In the genomic region with DNA sequence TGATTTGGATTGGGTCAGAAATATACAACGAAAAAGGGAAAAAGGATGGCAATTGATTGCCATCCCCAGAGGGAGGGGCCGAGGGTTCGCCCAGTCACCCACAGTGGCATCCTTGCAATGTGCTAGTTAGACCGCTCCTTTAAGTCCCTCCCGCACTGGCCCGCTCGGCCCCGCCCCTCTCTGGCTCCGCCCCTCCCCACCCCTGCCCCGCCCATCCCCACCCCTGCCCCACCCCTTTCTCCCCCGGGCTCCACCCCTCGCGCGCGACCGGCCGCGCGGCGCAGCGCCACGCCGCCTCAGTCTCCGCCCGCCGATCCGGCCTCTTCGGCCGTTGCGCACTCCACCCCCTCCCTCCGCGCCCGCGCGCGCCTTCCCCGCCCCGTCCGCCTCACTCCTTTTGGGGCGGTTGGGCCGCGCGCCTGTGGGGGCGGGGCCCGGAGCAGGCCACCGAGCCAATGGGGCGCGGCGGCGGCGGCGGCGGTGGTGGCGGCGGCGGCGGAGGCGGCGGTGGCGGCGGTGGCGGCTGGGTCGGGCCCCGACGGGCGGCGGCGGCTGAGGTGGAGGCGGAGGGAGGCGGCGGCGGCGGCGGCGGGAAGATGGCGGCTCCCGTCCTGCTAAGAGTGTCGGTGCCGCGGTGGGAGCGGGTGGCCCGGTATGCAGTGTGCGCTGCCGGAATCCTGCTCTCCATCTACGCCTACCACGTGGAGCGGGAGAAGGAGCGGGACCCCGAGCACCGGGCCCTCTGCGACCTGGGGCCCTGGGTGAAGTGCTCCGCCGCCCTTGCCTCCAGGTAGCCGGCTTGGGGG, we compare ENCODE assay signal across 8 cellular contexts. TPM values are rescaled to one million over a fixed set of nuclear protein-coding genes. Genes with fewer than 3 reads are reported as not detected.
A peak's percentile ranks its signal among the peaks of the same experiment; 100 is the strongest.
DNase-seq lines count a peak whose midpoint lies in the region; ATAC-seq, FAIRE-seq and TF ChIP-seq lines count a peak whose summit lies in the region.

A gene (plus strand): TSS at position 299 of the 806 bp plus-strand sequence. CDS start 298 bp downstream, at position 597.

- H3K4me3 ChIP-seq in HUES64 (ENCODE audit: low read length), result peak within 1 kb of the TSS; percentile 85
- H3K4me3 ChIP-seq in OCI-LY1 (ENCODE audit: low read depth, low read length, poor library complexity, severe bottlenecking), result peak within 1 kb of the TSS; percentile 86
- peak within 1 kb of the TSS; percentile 50 to 87 (median 53) for H3K4me3 ChIP-seq in endothelial cell of umbilical vein (replicated peaks in 1 of 3; ENCODE audit: insufficient read depth in 1 of 3, low read depth in 1 of 3, low read length in 3 of 3)

- no peak for TF ChIP-seq POLR2A in endothelial cell of umbilical vein (IDR thresholded peaks at IDR 0.05; ENCODE audit: low read depth, low read length)

- H2AFZ ChIP-seq in OCI-LY1 (ENCODE audit: low read length), result no peak within 1 kb of the TSS
- peak within 1 kb of the TSS; percentile 90 for H2AFZ ChIP-seq in endothelial cell of umbilical vein (ENCODE audit: low read depth, low read length)

- no TSS peak for BruUV-seq in endothelial cell of umbilical vein (replicated peaks; lab: Mats Ljungman, UMichigan)

- DNase-seq in D341Med (ENCODE audit: low spot score), result peak; percentile 97
- DNase-seq in activated CD8-positive, alpha-beta memory T cell treated with anti-CD3 and anti-CD28 coated beads, Interleukin-2, amount 50 U/mL, for 48 hours, result peak; percentile 96
- DNase-seq in endothelial cell of umbilical vein (ENCODE audit: low read depth, low spot score), result peak; percentile 91
- peak; percentile 94 for DNase-seq in midbrain (lab: John Stamatoyannopoulos, UW)
- DNase-seq in stimulated activated CD8-positive, alpha-beta memory T cell treated with anti-CD3 and anti-CD28 coated beads, Interleukin-15, amount 100 ng/mL, for 4 hours (ENCODE audit: low read depth in 2 of 2), result peak; percentile 88 to 93

- POLR2A ChIA-PET in endothelial cell of umbilical vein (lab: Charles Lee), result no interaction called here

- under 1% methylated on average over 85 of the region's 94 CpGs for WGBS in HUES64

- FAIRE-seq in endothelial cell of umbilical vein (lab: Jason Lieb, UNC), result peak; percentile 81

- CTCF ChIA-PET in endothelial cell of umbilical vein (lab: Charles Lee), result no interaction called here

- H3K9me3 ChIP-seq in HUES64 (ENCODE audit: insufficient read depth, low read depth, low read length) (no peaks in the 10 kb centered on the region), OCI-LY1 (ENCODE audit: low read length) (no peaks in the 10 kb centered on the region), endothelial cell of umbilical vein (replicated peaks; ENCODE audit: control insufficient read depth, insufficient read depth, low read length) (no peaks in the 10 kb centered on the region)

- H3K27me3 ChIP-seq in HUES64 (ENCODE audit: insufficient read depth, low read length) (no peaks in the 10 kb centered on the region), OCI-LY1 (ENCODE audit: insufficient read depth, low read length) (no peaks in the 10 kb centered on the region), endothelial cell of umbilical vein (ENCODE audit: control insufficient read depth in 2 of 2, insufficient read depth in 2 of 2, low read length in 2 of 2) (no peaks in the 10 kb centered on the region)

- no peaks in the 10 kb centered on the region for H4K20me1 ChIP-seq in OCI-LY1 (ENCODE audit: insufficient read depth, low read length)
- H4K20me1 ChIP-seq in endothelial cell of umbilical vein (replicated peaks; ENCODE audit: control insufficient read depth, extremely low read depth, insufficient read depth, low read length), result no peaks in the 10 kb centered on the region

- intact Hi-C loops in endothelial cell of umbilical vein (cut with micrococcal nuclease), result loop anchor here (1.0 to 10.0 kb wide), 3 partner anchors 62 to 122 kb away; no protein-coding TSS in a partner anchor

- peak within 1 kb of the TSS; percentile 91 for H3K4me2 ChIP-seq in OCI-LY1 (ENCODE audit: low read length)
- peak within 1 kb of the TSS; percentile 39 for H3K4me2 ChIP-seq in endothelial cell of umbilical vein (ENCODE audit: insufficient read depth, low read length)

- peak; percentile 86 for ATAC-seq in GM21515 (IDR thresholded peaks at IDR 0.05; ENCODE audit: unreplicated experiment)

- no peaks in the 10 kb centered on the region for H3K4me1 ChIP-seq in HUES64 (ENCODE audit: insufficient read depth, low read length)
- peaks cover 29% of the 10 kb centered on the region for H3K4me1 ChIP-seq in OCI-LY1 (ENCODE audit: insufficient read depth, low read length, severe bottlenecking)
- H3K4me1 ChIP-seq in endothelial cell of umbilical vein (ENCODE audit: control insufficient read depth, extremely low read depth, insufficient read depth, low read length), result no peaks in the 10 kb centered on the region

- H3K79me2 ChIP-seq in OCI-LY1 (ENCODE audit: insufficient read depth, low read length) (peaks cover 23% of the 10 kb centered on the region), endothelial cell of umbilical vein (ENCODE audit: control insufficient read depth, insufficient read depth, low read length) (peaks cover 20% of the 10 kb centered on the region)

- no peaks in the 10 kb centered on the region for H3K9me1 ChIP-seq in endothelial cell of umbilical vein (replicated peaks; ENCODE audit: control insufficient read depth, extremely low read depth, insufficient read depth, low read length)

- no peaks in the 10 kb centered on the region for H3K9me2 ChIP-seq in OCI-LY1 (ENCODE audit: low read depth, low read length)

- TF ChIP-seq CTCF in OCI-LY1 (IDR thresholded peaks at IDR 0.05; ENCODE audit: low read length) (no peak), endothelial cell of umbilical vein (IDR thresholded peaks at IDR 0.05; ENCODE audit: extremely low read depth in 1 of 2, insufficient read depth in 1 of 2, low read depth in 1 of 2, low read length in 2 of 2) (no peak)

- dilution Hi-C loops in endothelial cell of umbilical vein (cut with MboI; ENCODE audit: extremely low pct_ligation_motif_present, low sequenced_read_pairs), result no loop called here

- H3F3A ChIP-seq in OCI-LY1 (ENCODE audit: insufficient read depth, low read length), result no peaks in the 10 kb centered on the region

- H3K27ac ChIP-seq in HUES64 (ENCODE audit: low read depth, low read length), result peak within 1 kb of the TSS; percentile 85; the same call in 1 of the 2 replicates
- H3K27ac ChIP-seq in OCI-LY1 (ENCODE audit: low read depth, low read length, poor library complexity, severe bottlenecking), result peak within 1 kb of the TSS; percentile 42
- H3K27ac ChIP-seq in endothelial cell of umbilical vein (ENCODE audit: insufficient read depth, low read depth, low read length), result peak within 1 kb of the TSS; percentile 48

- H3K9ac ChIP-seq in HUES64 (ENCODE audit: low read depth, low read length) (peak within 1 kb of the TSS; percentile 86), OCI-LY1 (ENCODE audit: low read length) (peak within 1 kb of the TSS; percentile 83), endothelial cell of umbilical vein (replicated peaks; ENCODE audit: extremely low read depth, insufficient read depth, low read length) (peak within 1 kb of the TSS; percentile 74)

- H3K36me3 ChIP-seq in HUES64 (ENCODE audit: insufficient read depth, low read length) (peaks cover 4% of the 10 kb centered on the region; the same call in 1 of the 2 replicates), OCI-LY1 (ENCODE audit: insufficient read depth, low read length) (peaks cover 8% of the 10 kb centered on the region; the same call in 1 of the 2 replicates), endothelial cell of umbilical vein (ENCODE audit: control insufficient read depth in 2 of 2, extremely low read depth in 1 of 2, insufficient read depth in 2 of 2, low read length in 2 of 2) (no peaks in the 10 kb centered on the region)

TF ChIP-seq in endothelial cell of umbilical vein, 7 proteins besides CTCF, POLR2A, EP300 and RAD21:
- TF ChIP-seq POLR2AphosphoS5 (IDR thresholded peaks at IDR 0.05; ENCODE audit: insufficient read depth, low read depth, low read length) (no peak), JUN (IDR thresholded peaks at IDR 0.05; ENCODE audit: borderline replicate concordance, insufficient read depth, insufficient read length, low read depth) (no peak), EZH2 (IDR thresholded peaks at IDR 0.05; ENCODE audit: borderline replicate concordance, low read depth, low read length, severe bottlenecking) (no peak), GATA2 (IDR thresholded peaks at IDR 0.05; ENCODE audit: insufficient read depth, insufficient read length, low read depth, low read length) (no peak), MYC (IDR thresholded peaks at IDR 0.05; ENCODE audit: low read depth, low read length) (no peak), FOS (IDR thresholded peaks at IDR 0.05; ENCODE audit: borderline replicate concordance, insufficient read depth, low read length) (no peak)
- TF ChIP-seq, protein P1, sequence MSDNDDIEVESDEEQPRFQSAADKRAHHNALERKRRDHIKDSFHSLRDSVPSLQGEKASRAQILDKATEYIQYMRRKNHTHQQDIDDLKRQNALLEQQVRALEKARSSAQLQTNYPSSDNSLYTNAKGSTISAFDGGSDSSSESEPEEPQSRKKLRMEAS (IDR thresholded peaks at IDR 0.05; ENCODE audit: insufficient read depth, insufficient read length), result no peak

RNA-seq across cellular contexts. Expression of the gene that starts here (rescaled TPM):
- 30.4 TPM for polyA plus RNA-seq in HUES64 (2013, experiment 1 of 2)
- polyA plus RNA-seq in HUES64 (2013, experiment 2 of 2), result 34.6 TPM
- total RNA-seq in endothelial cell of umbilical vein, result 36.6 and 36.7 TPM in 2 replicates
- 14.1 and 14.5 TPM in 2 replicates for polyA plus RNA-seq in endothelial cell of umbilical vein
- 14.1 and 14.6 TPM in 2 replicates for polyA plus RNA-seq in endothelial cell of umbilical vein (2011; cell fraction: cytosol; rRNA removed)
- 5.4 and 7.3 TPM in 2 replicates for polyA plus RNA-seq in endothelial cell of umbilical vein (2011; cell fraction: nucleus; rRNA removed)
- polyA plus RNA-seq in endothelial cell of umbilical vein (2012), result 21.0 and 27.0 TPM in 2 replicates
- polyA minus RNA-seq in endothelial cell of umbilical vein, result 33.6 and 37.1 TPM in 2 replicates
- 13.5 TPM for polyA minus RNA-seq in endothelial cell of umbilical vein (2011; cell fraction: cytosol; rRNA and poly(A)+ RNA removed)
- polyA minus RNA-seq in endothelial cell of umbilical vein (2011; cell fraction: nucleus; rRNA and poly(A)+ RNA removed), result 8.6 and 9.6 TPM in 2 replicates

Comparison
In these comparisons a context has a peak if more than half of its experiments do, and no peak if none do; other contexts are left out.
1. Peak in every context shown above with its lines: DNase-seq, ATAC-seq, H3K4me3 ChIP-seq and H3K27ac ChIP-seq.